17 cellular contexts compared by ENCODE assay signal in genomic region chr1:243244420-243244819, GRCh38. TPM values are rescaled to one million over a fixed set of nuclear protein-coding genes. Genes with fewer than 3 reads are reported as not detected.
DNase-seq lines count a peak whose midpoint lies in the region; ATAC-seq, FAIRE-seq and TF ChIP-seq lines count a peak whose summit lies in the region.
"Had no signal": no experiment of that assay in that cellular context is flagged by ENCODE, and none has a peak within 500 bp of the region (broad histone marks: within the 10 kb centered on the region; RNA-seq: fewer than 3 reads in every experiment).

No MANE protein-coding gene starts in this region.

- H3K36me3 ChIP-seq in GM12878 (ENCODE audit: control insufficient read depth in 2 of 2, insufficient read depth in 2 of 2, low read length in 1 of 2) = no peaks in the 10 kb centered on the region

- H2AFZ ChIP-seq in GM12878 (ENCODE audit: control insufficient read depth, low read depth, low read length) = no peak overlapping the region

- no peaks in the 10 kb centered on the region for H3K27me3 ChIP-seq in GM12878 (replicated peaks in 1 of 2; ENCODE audit: control insufficient read depth in 2 of 2, insufficient read depth in 2 of 2, low read length in 1 of 2)

- H3K9me3 Mint-ChIP-seq in activated T-helper 17 cell treated with anti-CD3 and anti-CD28 coated beads, Interleukin-2, amount 50 U/mL, for 72 hours = no peaks in the 10 kb centered on the region

- ATAC-seq in GM19463 (IDR thresholded peaks at IDR 0.05; ENCODE audit: unreplicated experiment) (peak; percentile 47), HG03565 (IDR thresholded peaks at IDR 0.05; ENCODE audit: unreplicated experiment) (peak; percentile 41), GM12878 (no peak; the same call in 2 of the 3 replicates)
- ATAC-seq in activated T-helper 17 cell treated with anti-CD3 and anti-CD28 coated beads, Interleukin-2, amount 50 U/mL, for 72 hours (replicated peaks) = no peak
- ATAC-seq: HCT116, left ventricle myocardium superior had no signal

- no peaks in the 10 kb centered on the region for H3K27me3 Mint-ChIP-seq in activated T-helper 17 cell treated with anti-CD3 and anti-CD28 coated beads, Interleukin-2, amount 50 U/mL, for 72 hours

- POLR2A ChIA-PET in GM12878 (lab: Charles Lee) = interaction anchor here (1.6 kb wide), 1 partner anchor 9 kb away, joined by 6 read pairs; no protein-coding TSS in a partner anchor

- H3K79me2 ChIP-seq in GM12878 (ENCODE audit: control insufficient read depth, insufficient read depth, low read length) = peaks cover 58% of the 10 kb centered on the region

- WGBS in GM12878 (ENCODE audit: insufficient coverage, insufficient replicate concordance, low lambda C conversion rate, missing lambda C conversion rate) = 92% methylated on average over 9 of the region's 9 CpGs

- CTCF ChIA-PET in GM12878 (lab: Yijun Ruan, JAX) = interaction anchor here (1.2 kb wide), 1 partner anchor 11 kb away, joined by 4 read pairs; the partner anchor contains the start of genes CEP170 and SDCCAG8

- intact Hi-C loops in GM12878 (cut with micrococcal nuclease; ENCODE audit: unreplicated experiment) = no loop called here

- DNase-seq in GM12865 (ENCODE audit: low read depth) (peak; percentile 52), GM12878 (ENCODE audit: low read depth, low spot score) (no peak), NCI-H146 (lab: John Stamatoyannopoulos, UW) (no peak), NK-92 (lab: John Stamatoyannopoulos, UW; ENCODE audit: unreplicated experiment) (no peak), inferior parietal cortex (ENCODE audit: extremely low spot score) (no peak)
- DNase-seq: activated CD4-positive, alpha-beta T cell treated with anti-CD3 and anti-CD28 coated beads, Interleukin-2, amount 50 U/mL, for 48 hours; activated naive CD4-positive, alpha-beta T cell; central memory CD4-positive, alpha-beta T cell; hippocampal formation; left ventricle myocardium superior; NCI-H1048; occipital lobe had no signal

- TF ChIP-seq RAD21 in GM12878 (IDR thresholded peaks at IDR 0.05; ENCODE audit: insufficient read depth, low read depth, low read length) = no peak

- H3K4me2 ChIP-seq in GM12878 (ENCODE audit: control insufficient read depth, insufficient read depth) = 0 out of 2 replicates have a peak overlapping the region, but pooled peaks have one; percentile 23

- H3K4me1 ChIP-seq in GM12878 (ENCODE audit: control insufficient read depth, insufficient read depth, low read length) = peaks cover 8% of the 10 kb centered on the region; the same call in 1 of the 2 replicates

- SMC1A ChIA-PET in GM12878 (lab: Charles Lee; ENCODE audit: uncharacterized antibody, unreplicated experiment) = interaction anchor here (0.9 to 2.1 kb wide), 3 partner anchors 10 to 69 kb away, joined by 3 to 10 read pairs (median 3); no protein-coding TSS in a partner anchor

- RAD21 ChIA-PET in GM12878 (lab: Charles Lee; ENCODE audit: unreplicated experiment) = no interaction called here

- H3K4me3 ChIP-seq in GM12865 (ENCODE audit: low read depth, low read length) = peak overlapping the region; percentile 63
- peak overlapping the region; percentile 38; the same call in 1 of the 2 replicates for H3K4me3 ChIP-seq in GM12878

- H3K27ac ChIP-seq in GM12878 (ENCODE audit: control insufficient read depth, insufficient read depth) = peak overlapping the region; percentile 7; the same call in 1 of the 2 replicates
- H3K27ac ChIP-seq: epithelial cell of prostate had no signal

- H3K4me3 Mint-ChIP-seq in activated T-helper 17 cell treated with anti-CD3 and anti-CD28 coated beads, Interleukin-2, amount 50 U/mL, for 72 hours = no peak overlapping the region

- H3K4me1 Mint-ChIP-seq in activated T-helper 17 cell treated with anti-CD3 and anti-CD28 coated beads, Interleukin-2, amount 50 U/mL, for 72 hours = peaks cover 7% of the 10 kb centered on the region

- TF ChIP-seq POLR2A in GM12878 (IDR thresholded peaks at IDR 0.05; ENCODE audit: low read depth, low read length) = no peak

- TF ChIP-seq CTCF in GM12865 (IDR thresholded peaks at IDR 0.05; ENCODE audit: insufficient read depth, low read depth, low read length, missing control alignments) (no peak), GM12878 (IDR thresholded peaks at IDR 0.05 in 2 of 3, conservative IDR thresholded peaks at IDR 0.05 in 1 of 3; ENCODE audit: control insufficient read depth in 2 of 3, extremely low read depth in 1 of 3, insufficient read depth in 1 of 3, low read depth in 3 of 3, low read length in 3 of 3) (no peak)

- no TSS peak for BruUV-seq in GM12878 (replicated peaks; lab: Mats Ljungman, UMichigan)

- FAIRE-seq in GM12878 (lab: Jason Lieb, UNC) = no peak

- TF ChIP-seq EP300 in GM12878 (IDR thresholded peaks at IDR 0.05; ENCODE audit: borderline replicate concordance in 1 of 2, control insufficient read depth in 1 of 2, low read depth in 2 of 2, low read length in 2 of 2) = no peak

- H3K9me3 ChIP-seq in GM12878 (replicated peaks; ENCODE audit: control insufficient read depth, insufficient read depth, low read length) = peaks cover 5% of the 10 kb centered on the region

- peak overlapping the region; percentile 15; the same call in 1 of the 2 replicates for H3K9ac ChIP-seq in GM12878 (ENCODE audit: control insufficient read depth, insufficient read depth, low read length)

- no peaks in the 10 kb centered on the region for H3K36me3 Mint-ChIP-seq in activated T-helper 17 cell treated with anti-CD3 and anti-CD28 coated beads, Interleukin-2, amount 50 U/mL, for 72 hours (ENCODE audit: low read depth)

- in situ Hi-C loops in GM12878 (cut with MboI) = no loop called here

- no peaks in the 10 kb centered on the region; the same call in 1 of the 2 replicates for H4K20me1 ChIP-seq in GM12878 (ENCODE audit: control insufficient read depth, insufficient read depth)

- no peak overlapping the region for H3K27ac Mint-ChIP-seq in activated T-helper 17 cell treated with anti-CD3 and anti-CD28 coated beads, Interleukin-2, amount 50 U/mL, for 72 hours

TF ChIP-seq in GM12878, 131 proteins besides CTCF, POLR2A, EP300 and RAD21:
- TF ChIP-seq BCL11A (IDR thresholded peaks at IDR 0.05; ENCODE audit: low read depth, low read length) (no peak), TBL1XR1 (IDR thresholded peaks at IDR 0.05; ENCODE audit: low read depth, low read length) (no peak), IKZF1 (conservative IDR thresholded peaks at IDR 0.05) (no peak), NKRF (conservative IDR thresholded peaks at IDR 0.05) (no peak)

RNA-seq across cellular contexts. Expression of gene CEP170, which starts 10.7 kb away (rescaled TPM):
- total RNA-seq in GM12878 (2013; cell fraction: nucleolus; rRNA removed) = 184 and 188 TPM in 2 replicates
- 42.9 and 58.5 TPM in 2 replicates for total RNA-seq in GM12878 (2014; rRNA removed)
- total RNA-seq in GM12878 (2014; rRNA removed; fragmentation: Illumina TruSeq; extraction: Trizol) = 65.6 and 67.3 TPM in 2 replicates
- total RNA-seq in GM12878 (2021) = 49.4 and 56.5 TPM in 2 replicates
- polyA plus RNA-seq in GM12878 (2011; ENCODE audit: low read depth) = 21.5 TPM
- polyA plus RNA-seq in GM12878 (2011; rRNA removed) = 58.9 and 78.3 TPM in 2 replicates
- polyA plus RNA-seq in GM12878 (2011; cell fraction: cytosol; rRNA removed) = 26.2 and 27.3 TPM in 2 replicates
- polyA plus RNA-seq in GM12878 (2011; cell fraction: nucleus; rRNA removed) = 51.2 and 55.9 TPM in 2 replicates
- polyA plus RNA-seq in GM12878 (2012) = 25.3 and 26.9 TPM in 2 replicates
- 51.3 and 59.7 TPM in 2 replicates for polyA plus RNA-seq in GM12878 (2014; fragmentation: Illumina TruSeq; extraction: Trizol)
- 10 to 100 TPM; 15.0 to 16.8 TPM for polyA plus RNA-seq in GM12878 (2014; fragmentation: Nextera tagmentation; extraction: Ambion mirVana)
- polyA plus RNA-seq in GM12878 (2014; rRNA removed) = 24.6 and 37.5 TPM in 2 replicates
- 10 to 100 TPM; 27.0 to 34.4 TPM for polyA plus RNA-seq in GM12878 (2016; fragmentation: Nextera tagmentation; extraction: Ambion mirVana)
- 68.3 and 80.1 TPM in 2 replicates for polyA minus RNA-seq in GM12878 (2011; rRNA and poly(A)+ RNA removed)
- 24.4 and 26.5 TPM in 2 replicates for polyA minus RNA-seq in GM12878 (2011; cell fraction: cytosol; rRNA and poly(A)+ RNA removed)
- polyA minus RNA-seq in GM12878 (2011; cell fraction: nucleus; rRNA and poly(A)+ RNA removed) = 92.7 and 137 TPM in 2 replicates
- total RNA-seq in activated T-helper 17 cell treated with anti-CD3 and anti-CD28 coated beads, Interleukin-2, amount 50 U/mL, for 72 hours = 10 to 100 TPM; 30.4 to 43.3 TPM

RNA-seq across cellular contexts. Expression of gene SDCCAG8, which starts 11.4 kb away (rescaled TPM):
- total RNA-seq in GM12878 (2013; cell fraction: nucleolus; rRNA removed) = 95.1 and 111 TPM in 2 replicates
- total RNA-seq in GM12878 (2014; rRNA removed) = 17.7 and 18.5 TPM in 2 replicates
- 21.1 and 23.8 TPM in 2 replicates for total RNA-seq in GM12878 (2014; rRNA removed; fragmentation: Illumina TruSeq; extraction: Trizol)
- total RNA-seq in GM12878 (2021) = 15.0 and 17.5 TPM in 2 replicates
- polyA plus RNA-seq in GM12878 (2011; ENCODE audit: low read depth) = 10.5 TPM
- polyA plus RNA-seq in GM12878 (2011; rRNA removed) = 23.4 and 40.8 TPM in 2 replicates
- polyA plus RNA-seq in GM12878 (2011; cell fraction: cytosol; rRNA removed) = 10.6 and 14.2 TPM in 2 replicates
- 19.5 and 20.8 TPM in 2 replicates for polyA plus RNA-seq in GM12878 (2011; cell fraction: nucleus; rRNA removed)
- polyA plus RNA-seq in GM12878 (2012) = 21.3 and 21.5 TPM in 2 replicates
- polyA plus RNA-seq in GM12878 (2014; fragmentation: Illumina TruSeq; extraction: Trizol) = 18.4 and 20.1 TPM in 2 replicates
- polyA plus RNA-seq in GM12878 (2014; fragmentation: Nextera tagmentation; extraction: Ambion mirVana) = 10 to 100 TPM; 18.8 to 21.5 TPM
- polyA plus RNA-seq in GM12878 (2014; rRNA removed) = 10.2 and 17.9 TPM in 2 replicates
- polyA plus RNA-seq in GM12878 (2016; fragmentation: Nextera tagmentation; extraction: Ambion mirVana) = 10 to 100 TPM; 24.1 to 25.6 TPM
- polyA minus RNA-seq in GM12878 (2011; rRNA and poly(A)+ RNA removed) = 22.8 and 40.5 TPM in 2 replicates
- 7.4 and 10.2 TPM in 2 replicates for polyA minus RNA-seq in GM12878 (2011; cell fraction: cytosol; rRNA and poly(A)+ RNA removed)
- 18.7 and 20.3 TPM in 2 replicates for polyA minus RNA-seq in GM12878 (2011; cell fraction: nucleus; rRNA and poly(A)+ RNA removed)
- 10 to 100 TPM; 22.2 to 31.7 TPM for total RNA-seq in activated T-helper 17 cell treated with anti-CD3 and anti-CD28 coated beads, Interleukin-2, amount 50 U/mL, for 72 hours

Comparison
In these comparisons a context has a peak if more than half of its experiments do, and no peak if none do; other contexts are left out.
1. ATAC-seq: peak in GM19463 (single experiment) and HG03565 (single experiment); none in GM12878 (single experiment) and activated T-helper 17 cell treated with anti-CD3 and anti-CD28 coated beads, Interleukin-2, amount 50 U/mL, for 72 hours (single experiment).